ENCODE assay signal across 1 cellular context in the genomic region with DNA sequence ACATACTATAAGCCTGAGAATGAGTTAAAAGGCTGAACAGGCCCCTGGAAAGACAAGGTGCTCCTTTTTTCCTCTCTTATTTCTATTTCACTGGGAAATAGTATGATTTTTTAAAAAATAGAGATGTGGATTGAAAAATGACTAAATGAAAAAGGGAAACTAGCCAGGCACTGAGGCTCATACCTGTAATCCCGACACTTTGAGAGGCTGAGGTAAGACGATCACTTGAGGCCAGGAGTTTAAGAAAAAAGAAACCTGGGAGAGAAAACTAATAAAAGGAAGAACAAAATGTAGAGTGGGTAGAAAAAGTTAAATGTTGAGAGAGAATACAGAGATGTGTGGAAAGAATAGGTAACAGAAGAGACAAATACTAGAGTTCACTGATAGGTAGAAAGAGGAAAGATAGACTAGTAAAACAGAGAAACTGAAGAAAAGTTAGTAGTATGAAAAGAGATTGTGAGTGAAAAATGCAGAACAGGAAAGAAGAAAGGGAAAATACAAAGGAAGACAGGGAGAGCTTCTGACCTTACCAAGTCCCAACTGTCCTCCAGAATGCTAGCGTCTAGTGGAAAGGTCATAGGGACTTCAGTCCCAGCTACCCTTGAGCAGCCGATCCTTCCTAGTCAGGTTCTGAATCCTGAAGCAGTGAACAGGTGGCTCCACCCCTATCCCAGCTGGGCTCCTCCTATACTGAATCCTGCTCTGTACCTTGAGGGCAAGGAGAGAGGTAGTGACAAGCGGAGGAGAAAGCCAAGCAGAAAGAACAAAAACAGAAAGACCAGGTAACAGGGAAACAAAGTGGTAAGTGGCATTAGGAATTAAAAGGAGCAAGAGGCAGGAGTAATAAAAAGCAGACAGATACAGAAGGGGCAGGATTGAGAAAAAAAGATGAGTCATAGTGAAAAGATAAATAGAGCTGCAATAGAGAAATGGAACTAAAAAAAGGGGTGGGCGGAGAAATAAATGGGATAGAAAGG.
TF ChIP-seq lines count a peak whose summit lies in the region.

No MANE protein-coding gene starts in this region.

TF ChIP-seq in H1, 55 proteins besides CTCF, POLR2A, EP300 and RAD21:
- TF ChIP-seq TBP (IDR thresholded peaks at IDR 0.05; ENCODE audit: low read depth, low read length) (no peak), HDAC2 (IDR thresholded peaks at IDR 0.05; ENCODE audit: borderline replicate concordance in 1 of 2, low read depth in 2 of 2, low read length in 2 of 2) (no peak), TCF12 (IDR thresholded peaks at IDR 0.05; ENCODE audit: low read depth, low read length) (no peak), CHD2 (IDR thresholded peaks at IDR 0.05; ENCODE audit: low read length) (no peak), TAF1 (IDR thresholded peaks at IDR 0.05; ENCODE audit: low read depth, low read length) (no peak), RXRA (IDR thresholded peaks at IDR 0.05; ENCODE audit: insufficient read depth, low read depth, low read length) (no peak), POLR2AphosphoS5 (IDR thresholded peaks at IDR 0.05; ENCODE audit: low read depth, low read length) (no peak), SP4 (IDR thresholded peaks at IDR 0.05; ENCODE audit: low read length) (no peak), GTF2F1 (IDR thresholded peaks at IDR 0.05; ENCODE audit: borderline replicate concordance, low read depth, low read length) (no peak), SP1 (IDR thresholded peaks at IDR 0.05; ENCODE audit: low read depth, low read length) (no peak), SIX5 (IDR thresholded peaks at IDR 0.05; ENCODE audit: low read depth, low read length) (no peak), CBX8 (IDR thresholded peaks at IDR 0.05; ENCODE audit: borderline replicate concordance, low read depth, low read length) (no peak), CHD1 (IDR thresholded peaks at IDR 0.05; ENCODE audit: low read depth, low read length) (no peak), ZNF274 (IDR thresholded peaks at IDR 0.05; ENCODE audit: borderline replicate concordance, extremely low read depth, low read length) (no peak)
- TF ChIP-seq, protein P1, sequence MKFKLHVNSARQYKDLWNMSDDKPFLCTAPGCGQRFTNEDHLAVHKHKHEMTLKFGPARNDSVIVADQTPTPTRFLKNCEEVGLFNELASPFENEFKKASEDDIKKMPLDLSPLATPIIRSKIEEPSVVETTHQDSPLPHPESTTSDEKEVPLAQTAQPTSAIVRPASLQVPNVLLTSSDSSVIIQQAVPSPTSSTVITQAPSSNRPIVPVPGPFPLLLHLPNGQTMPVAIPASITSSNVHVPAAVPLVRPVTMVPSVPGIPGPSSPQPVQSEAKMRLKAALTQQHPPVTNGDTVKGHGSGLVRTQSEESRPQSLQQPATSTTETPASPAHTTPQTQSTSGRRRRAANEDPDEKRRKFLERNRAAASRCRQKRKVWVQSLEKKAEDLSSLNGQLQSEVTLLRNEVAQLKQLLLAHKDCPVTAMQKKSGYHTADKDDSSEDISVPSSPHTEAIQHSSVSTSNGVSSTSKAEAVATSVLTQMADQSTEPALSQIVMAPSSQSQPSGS (IDR thresholded peaks at IDR 0.05; ENCODE audit: low read length) = no peak
- TF ChIP-seq, protein P2, sequence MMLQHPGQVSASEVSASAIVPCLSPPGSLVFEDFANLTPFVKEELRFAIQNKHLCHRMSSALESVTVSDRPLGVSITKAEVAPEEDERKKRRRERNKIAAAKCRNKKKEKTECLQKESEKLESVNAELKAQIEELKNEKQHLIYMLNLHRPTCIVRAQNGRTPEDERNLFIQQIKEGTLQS (IDR thresholded peaks at IDR 0.05; ENCODE audit: insufficient read depth, low read depth, low read length) = no peak
TF ChIP-seq in H1: peak in this region for 0.
